In genomic region chr16:54006693-54007092, GRCh38 we compare ENCODE assay signal across 20 cellular contexts.
DNase-seq lines count a peak whose midpoint lies in the region; ATAC-seq, FAIRE-seq and TF ChIP-seq lines count a peak whose summit lies in the region.
"Had no signal": no experiment of that assay in that cellular context is flagged by ENCODE, and none has a peak within 500 bp of the region (broad histone marks: within the 10 kb centered on the region; RNA-seq: fewer than 3 reads in every experiment).

No MANE protein-coding gene starts in this region.

- H3K4me3 ChIP-seq in right lobe of liver (no peak overlapping the region), HepG2 (replicated peaks in 1 of 3; ENCODE audit: insufficient read depth in 1 of 3, low read depth in 2 of 3, low read length in 3 of 3) (no peak overlapping the region), osteoblast (ENCODE audit: insufficient read depth, low read length) (no peak overlapping the region)
- H3K4me3 ChIP-seq in effector memory CD4-positive, alpha-beta T cell (ENCODE audit: insufficient read depth, low read depth, low read length, poor library complexity, severe bottlenecking): no peak overlapping the region
- H3K4me3 ChIP-seq: BLaER1 had no signal

- H3K79me2 ChIP-seq in HepG2 (ENCODE audit: insufficient read depth, low read length) (no peaks in the 10 kb centered on the region), osteoblast (ENCODE audit: insufficient read depth, low read length) (no peaks in the 10 kb centered on the region)

- in situ Hi-C loops in HepG2 (cut with HindIII; ENCODE audit: extremely low pct_ligation_motif_present, low pct_unique_long_range_greater_than_20kb): no loop called here

- WGBS in right lobe of liver (ENCODE audit: insufficient coverage, low coverage, low lambda C conversion rate, missing lambda C conversion rate): 75% methylated on average over 4 of the region's 4 CpGs
- WGBS in HepG2 (ENCODE audit: low lambda C conversion rate): 94% methylated on average over 4 of the region's 4 CpGs

- TF ChIP-seq EP300 in HepG2 (IDR thresholded peaks at IDR 0.05; ENCODE audit: low read depth in 2 of 2, low read length in 2 of 2) (no peak), HepG2 (CRISPR knock-in tag; IDR thresholded peaks at IDR 0.05; ENCODE audit: borderline replicate concordance) (no peak)

- no peak overlapping the region for H3K4me2 ChIP-seq in HepG2 (ENCODE audit: low read depth, low read length)
- no peak overlapping the region for H3K4me2 ChIP-seq in osteoblast (ENCODE audit: insufficient read depth, low read length)
- H3K4me2 ChIP-seq: BLaER1 had no signal

- no peaks in the 10 kb centered on the region for H3K9me3 ChIP-seq in right lobe of liver
- H3K9me3 ChIP-seq in HepG2 (ENCODE audit: low read length): no peaks in the 10 kb centered on the region
- H3K9me3 ChIP-seq in osteoblast (ENCODE audit: low read depth, low read length): no peaks in the 10 kb centered on the region
- no peaks in the 10 kb centered on the region for H3K9me3 ChIP-seq in effector memory CD4-positive, alpha-beta T cell (ENCODE audit: control insufficient read depth, low read length)

- H3K27ac ChIP-seq in right lobe of liver (no peak overlapping the region), HepG2 (ENCODE audit: extremely low read length, insufficient read depth, low read length) (no peak overlapping the region), osteoblast (ENCODE audit: low read depth, low read length) (peak overlapping the region; percentile 29)
- H3K27ac ChIP-seq in effector memory CD4-positive, alpha-beta T cell (ENCODE audit: insufficient read depth, low read length, poor library complexity, severe bottlenecking): no peak overlapping the region
- H3K27ac ChIP-seq: BLaER1, HL-60 had no signal

- CTCF ChIA-PET in HepG2 (lab: Yijun Ruan, JAX; ENCODE audit: low intra/inter-chr PET ratio, low total read pairs): no interaction called here

- no peak for FAIRE-seq in HepG2 (lab: Jason Lieb, UNC)
- FAIRE-seq: G401.6, GM12892 had no signal

- H2AFZ ChIP-seq in HepG2 (ENCODE audit: low read length): no peak overlapping the region
- no peak overlapping the region for H2AFZ ChIP-seq in osteoblast (ENCODE audit: low read length)

- intact Hi-C loops in right lobe of liver (cut with DNase I) (no loop called here), HepG2 (cut with micrococcal nuclease; ENCODE audit: unreplicated experiment) (no loop called here)

- H3K36me3 ChIP-seq in right lobe of liver: no peaks in the 10 kb centered on the region
- no peaks in the 10 kb centered on the region for H3K36me3 ChIP-seq in HepG2 (replicated peaks in 1 of 2; ENCODE audit: control insufficient read depth in 1 of 2, insufficient read depth in 2 of 2, low read length in 2 of 2)
- H3K36me3 ChIP-seq in osteoblast (ENCODE audit: insufficient read depth, low read length): no peaks in the 10 kb centered on the region
- H3K36me3 ChIP-seq in effector memory CD4-positive, alpha-beta T cell (ENCODE audit: control insufficient read depth, insufficient read depth, low read length): no peaks in the 10 kb centered on the region

- no peak overlapping the region for H3K9ac ChIP-seq in HepG2 (ENCODE audit: insufficient read depth, low read depth, low read length)
- H3K9ac ChIP-seq: BLaER1 had no signal

- TF ChIP-seq POLR2A in right lobe of liver (IDR thresholded peaks at IDR 0.05): no peak
- TF ChIP-seq POLR2A in HepG2 (IDR thresholded peaks at IDR 0.05; ENCODE audit: insufficient read depth in 1 of 2, low read depth in 2 of 2, low read length in 2 of 2): no peak

- ATAC-seq in right lobe of liver (peak in 3 of 4 donors; percentile 28 to 73 (median 71)), HepG2 (no peak), GM21360 (IDR thresholded peaks at IDR 0.05; ENCODE audit: unreplicated experiment) (no peak), HG03097 (IDR thresholded peaks at IDR 0.05; ENCODE audit: low FRiP score, unreplicated experiment) (no peak)

- H3K4me1 ChIP-seq in right lobe of liver (peaks cover 0 to 14% (median 0%) of the 10 kb centered on the region in 4 donors), HepG2 (ENCODE audit: insufficient read depth, low read length) (no peaks in the 10 kb centered on the region), osteoblast (ENCODE audit: insufficient read depth, low read length) (no peaks in the 10 kb centered on the region)
- H3K4me1 ChIP-seq in effector memory CD4-positive, alpha-beta T cell (ENCODE audit: control insufficient read depth, insufficient read depth, low read length, poor library complexity, severe bottlenecking): no peaks in the 10 kb centered on the region
- H3K4me1 ChIP-seq: BLaER1 had no signal

- peak in 1 of 3 donors; percentile 47 for DNase-seq in right lobe of liver
- no peak for DNase-seq in HepG2 (ENCODE audit: low spot score)
- peak; percentile 33 for DNase-seq in fibroblast of gingiva (ENCODE audit: low read depth)
- DNase-seq in osteoblast (ENCODE audit: insufficient read length, low spot score, missing footprints): no peak
- no peak for DNase-seq in DMS153 (lab: John Stamatoyannopoulos, UW)
- DNase-seq in effector memory CD4-positive, alpha-beta T cell: no peak
- DNase-seq: 8988T; AML-193; CD4-positive, CD25-positive, alpha-beta regulatory T cell; DMS 273 treated with DMSO at 0.1 percent for 48 hours; DMS79 treated with DMSO at 0.1 percent for 48 hours; EL; HCEC 1CT; HFFc6 had no signal

- H3K27me3 ChIP-seq in right lobe of liver: no peaks in the 10 kb centered on the region
- H3K27me3 ChIP-seq in HepG2 (ENCODE audit: control insufficient read depth in 1 of 2, insufficient read depth in 2 of 2, low read length in 2 of 2): no peaks in the 10 kb centered on the region
- H3K27me3 ChIP-seq in osteoblast (ENCODE audit: insufficient read depth, low read length): no peaks in the 10 kb centered on the region
- no peaks in the 10 kb centered on the region for H3K27me3 ChIP-seq in effector memory CD4-positive, alpha-beta T cell (replicated peaks; ENCODE audit: control insufficient read depth, insufficient read depth, low read length, poor library complexity, severe bottlenecking)
- H3K27me3 ChIP-seq: BLaER1 had no signal

- BruUV-seq in HepG2 (replicated peaks; lab: Mats Ljungman, UMichigan): no TSS peak

- TF ChIP-seq RAD21 in HepG2 (CRISPR knock-in tag; IDR thresholded peaks at IDR 0.05): no peak

- POLR2A ChIA-PET in HepG2 (lab: Yijun Ruan, JAX): no interaction called here

- H4K20me1 ChIP-seq in HepG2 (ENCODE audit: insufficient read depth, low read length): no peaks in the 10 kb centered on the region
- H4K20me1 ChIP-seq in osteoblast (ENCODE audit: insufficient read depth, low read length): no peaks in the 10 kb centered on the region
- H4K20me1 ChIP-seq: BLaER1 had no signal

- TF ChIP-seq CTCF in right lobe of liver (IDR thresholded peaks at IDR 0.05) (no peak), HepG2 (CRISPR knock-in tag; IDR thresholded peaks at IDR 0.05) (no peak), osteoblast (IDR thresholded peaks at IDR 0.05; ENCODE audit: extremely low read depth, low read depth, low read length) (no peak)

TF ChIP-seq in HepG2, 621 proteins besides CTCF, POLR2A, EP300 and RAD21:
- no peak for TF ChIP-seq SP4 (CRISPR knock-in tag; IDR thresholded peaks at IDR 0.05)
- TF ChIP-seq ZNF180 (CRISPR knock-in tag; IDR thresholded peaks at IDR 0.05; ENCODE audit: borderline replicate concordance, low read depth): no peak
- TF ChIP-seq HOXD1 (CRISPR knock-in tag; IDR thresholded peaks at IDR 0.05): no peak
- TF ChIP-seq ZNF883 (CRISPR knock-in tag; IDR thresholded peaks at IDR 0.05; ENCODE audit: not compliant biosample characterization): no peak
- TF ChIP-seq PHF21A (CRISPR knock-in tag; IDR thresholded peaks at IDR 0.05): no peak
- TF ChIP-seq STAG1 (CRISPR knock-in tag; IDR thresholded peaks at IDR 0.05): no peak
- TF ChIP-seq TMF1 (CRISPR knock-in tag; IDR thresholded peaks at IDR 0.05; ENCODE audit: low read depth): no peak
- no peak for TF ChIP-seq ZNF280D (CRISPR knock-in tag; IDR thresholded peaks at IDR 0.05)
- TF ChIP-seq MLLT10 (CRISPR knock-in tag; IDR thresholded peaks at IDR 0.05): no peak
- TF ChIP-seq ZNF713 (CRISPR knock-in tag; IDR thresholded peaks at IDR 0.05): no peak
- no peak for TF ChIP-seq SP5 (CRISPR knock-in tag; IDR thresholded peaks at IDR 0.05; ENCODE audit: borderline replicate concordance, low read depth)

Comparison
In these comparisons a context has a peak if more than half of its experiments do, and no peak if none do; other contexts are left out.
1. ATAC-seq: peak in right lobe of liver (3 of 4); none in HepG2 (single experiment), GM21360 (single experiment) and HG03097 (single experiment).